In the genomic region with DNA sequence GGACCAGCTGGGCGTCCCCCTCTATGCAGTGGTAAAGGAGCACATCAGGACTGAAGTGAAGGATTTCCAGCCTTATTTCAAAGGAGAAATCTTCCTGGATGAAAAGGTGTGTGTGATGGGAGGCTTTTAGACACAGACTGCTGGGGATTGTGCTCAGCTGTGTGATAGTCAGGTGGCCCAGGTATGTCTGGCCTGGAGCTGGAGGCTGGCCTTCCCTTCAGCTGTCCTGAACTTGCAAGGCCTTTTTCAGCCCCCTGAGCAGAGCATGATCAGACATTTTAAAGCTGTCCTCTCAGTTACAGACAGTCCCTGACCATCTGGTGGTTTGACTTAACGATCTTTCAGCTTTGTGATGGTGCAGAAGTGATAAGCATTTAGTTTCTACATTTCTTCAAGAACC, we compare ENCODE assay signal across 25 cellular contexts. TPM values are rescaled to one million over a fixed set of nuclear protein-coding genes. Genes with fewer than 3 reads are reported as not detected.
A peak's percentile ranks its signal among the peaks of the same experiment; 100 is the strongest.
DNase-seq lines count a peak whose midpoint lies in the region; ATAC-seq and TF ChIP-seq lines count a peak whose summit lies in the region.
"Had no signal": no experiment of that assay in that cellular context is flagged by ENCODE, and none has a peak within 500 bp of the region (broad histone marks: within the 10 kb centered on the region; RNA-seq: fewer than 3 reads in every experiment).

No MANE protein-coding gene starts in this region.

- H3K36me3 Mint-ChIP-seq in endothelial cell (ENCODE audit: low read depth, unreplicated experiment) (peaks cover 51% of the 10 kb centered on the region), type B pancreatic cell (peaks cover 50% of the 10 kb centered on the region)
- peaks cover 47 to 54% of the 10 kb centered on the region in 2 donors for H3K36me3 Mint-ChIP-seq in stimulated activated naive B cell treated with anti-CD40 and anti-IgM and Interleukin-4, amounts not matched to agents 10 μg/mL and 1 μg/mL and 100 μg/mL, for 72 hours

- H3K4me1 Mint-ChIP-seq in endothelial cell (ENCODE audit: unreplicated experiment) = peaks cover 18% of the 10 kb centered on the region
- peaks cover 5% of the 10 kb centered on the region for H3K4me1 Mint-ChIP-seq in type B pancreatic cell (ENCODE audit: unreplicated experiment)
- peaks cover 14 to 32% of the 10 kb centered on the region in 2 donors for H3K4me1 Mint-ChIP-seq in stimulated activated naive B cell treated with anti-CD40 and anti-IgM and Interleukin-4, amounts not matched to agents 10 μg/mL and 1 μg/mL and 100 μg/mL, for 72 hours
- H3K4me1 Mint-ChIP-seq: CD4-positive, alpha-beta memory T cell; CD4-positive, CD25-positive, alpha-beta regulatory T cell; CD8-positive, alpha-beta memory T cell had no signal

- H3K4me3 Mint-ChIP-seq in endothelial cell (ENCODE audit: unreplicated experiment) (peak overlapping the region; percentile 38), type B pancreatic cell (no peak overlapping the region)
- H3K4me3 Mint-ChIP-seq in stimulated activated naive B cell treated with anti-CD40 and anti-IgM and Interleukin-4, amounts not matched to agents 10 μg/mL and 1 μg/mL and 100 μg/mL, for 72 hours = no peak overlapping the region
- H3K4me3 Mint-ChIP-seq: CD14-positive monocyte; CD4-positive, alpha-beta memory T cell; CD4-positive, CD25-positive, alpha-beta regulatory T cell; CD8-positive, alpha-beta memory T cell had no signal

- H3K36me3 ChIP-seq in WERI-Rb-1 = peaks cover 90% of the 10 kb centered on the region

- no peaks in the 10 kb centered on the region for H3K9me3 ChIP-seq in WERI-Rb-1 (ENCODE audit: severe bottlenecking)
- H3K9me3 ChIP-seq: BE2C, BLaER1 had no signal

- DNase-seq in NCI-H82 (lab: John Stamatoyannopoulos, UW) = peak; percentile 27
- DNase-seq in NCI-H82 treated with DMSO at 0.1 percent for 48 hours (lab: John Stamatoyannopoulos, UW; ENCODE audit: unreplicated experiment) = no peak
- peak; percentile 74 for DNase-seq in WERI-Rb-1
- no peak for DNase-seq in endothelial cell (ENCODE audit: low spot score)
- peak; percentile 55 for DNase-seq in mesenteric fat pad (ENCODE audit: low spot score)
- DNase-seq in type B pancreatic cell (ENCODE audit: extremely low spot score, unreplicated experiment) = no peak
- DNase-seq in stimulated activated naive B cell treated with anti-CD40 and anti-IgM and Interleukin-4, amounts not matched to agents 10 μg/mL and 1 μg/mL and 100 μg/mL, for 72 hours = no peak
- DNase-seq: 8988T; ACHN; BE2C; C1 segment of cervical spinal cord; CD4-positive, alpha-beta memory T cell; CD4-positive, CD25-positive, alpha-beta regulatory T cell; CD8-positive, alpha-beta memory T cell; COR-L47; DMS153; DMS53; DMS79; DND-41; EL; GDM1 had no signal

- H3K27me3 Mint-ChIP-seq in endothelial cell (ENCODE audit: unreplicated experiment) = peaks cover 4% of the 10 kb centered on the region
- no peaks in the 10 kb centered on the region for H3K27me3 Mint-ChIP-seq in type B pancreatic cell
- no peaks in the 10 kb centered on the region for H3K27me3 Mint-ChIP-seq in stimulated activated naive B cell treated with anti-CD40 and anti-IgM and Interleukin-4, amounts not matched to agents 10 μg/mL and 1 μg/mL and 100 μg/mL, for 72 hours
- H3K27me3 Mint-ChIP-seq: CD4-positive, alpha-beta memory T cell had no signal

- H3K9me3 Mint-ChIP-seq in endothelial cell (ENCODE audit: unreplicated experiment) (no peaks in the 10 kb centered on the region), type B pancreatic cell (no peaks in the 10 kb centered on the region)
- H3K9me3 Mint-ChIP-seq in stimulated activated naive B cell treated with anti-CD40 and anti-IgM and Interleukin-4, amounts not matched to agents 10 μg/mL and 1 μg/mL and 100 μg/mL, for 72 hours = no peaks in the 10 kb centered on the region
- H3K9me3 Mint-ChIP-seq: CD14-positive monocyte; CD4-positive, alpha-beta memory T cell; CD4-positive, CD25-positive, alpha-beta regulatory T cell; CD8-positive, alpha-beta memory T cell had no signal

- H3K27ac Mint-ChIP-seq in endothelial cell (ENCODE audit: unreplicated experiment) (no peak overlapping the region), type B pancreatic cell (no peak overlapping the region)
- H3K27ac Mint-ChIP-seq in stimulated activated naive B cell treated with anti-CD40 and anti-IgM and Interleukin-4, amounts not matched to agents 10 μg/mL and 1 μg/mL and 100 μg/mL, for 72 hours = no peak overlapping the region
- H3K27ac Mint-ChIP-seq: CD4-positive, alpha-beta memory T cell; CD4-positive, CD25-positive, alpha-beta regulatory T cell had no signal

- no peak for ATAC-seq in stimulated activated naive B cell treated with anti-CD40 and anti-IgM and Interleukin-4, amounts not matched to agents 10 μg/mL and 1 μg/mL and 100 μg/mL, for 72 hours (replicated peaks)
- no peak for ATAC-seq in GM19467 (IDR thresholded peaks at IDR 0.05; ENCODE audit: unreplicated experiment)
- ATAC-seq: GM12878 had no signal

- peak overlapping the region; percentile 82 for H3K27ac ChIP-seq in WERI-Rb-1
- H3K27ac ChIP-seq: BLaER1 had no signal

- no peaks in the 10 kb centered on the region for H3K27me3 ChIP-seq in WERI-Rb-1 (ENCODE audit: insufficient read depth, low read depth, severe bottlenecking)
- H3K27me3 ChIP-seq: BE2C, BLaER1 had no signal

- no peak overlapping the region for H3K4me3 ChIP-seq in WERI-Rb-1 (ENCODE audit: low read depth, low read length)
- H3K4me3 ChIP-seq: BLaER1, GM12878 had no signal

- no peak for TF ChIP-seq CTCF in WERI-Rb-1 (IDR thresholded peaks at IDR 0.05; ENCODE audit: low read depth, low read length)
- no peak for TF ChIP-seq CTCF in endothelial cell (IDR thresholded peaks at IDR 0.05; ENCODE audit: unreplicated experiment)
- no peak for TF ChIP-seq CTCF in type B pancreatic cell (conservative IDR thresholded peaks at IDR 0.05)

RNA-seq across cellular contexts. Expression of a gene that starts 17.6 kb away (rescaled TPM):
- total RNA-seq in endothelial cell (ENCODE audit: unreplicated experiment) (147 TPM), mesenteric fat pad (500 TPM), type B pancreatic cell (ENCODE audit: low replicate concordance) (73.5 and 89.2 TPM in 2 replicates)

RNA-seq across cellular contexts. Expression of a gene that starts 28.2 kb away (rescaled TPM):
- total RNA-seq in endothelial cell (ENCODE audit: unreplicated experiment) (147 TPM), mesenteric fat pad (177 TPM), type B pancreatic cell (ENCODE audit: low replicate concordance) (111 and 159 TPM in 2 replicates)

Comparison
In these comparisons a context has a peak if more than half of its experiments do, and no peak if none do; other contexts are left out.
1. DNase-seq: peak in NCI-H82 (single experiment), WERI-Rb-1 (single experiment) and mesenteric fat pad (single experiment); none in NCI-H82 treated with DMSO at 0.1 percent for 48 hours (single experiment), endothelial cell (single experiment), type B pancreatic cell (single experiment) and stimulated activated naive B cell treated with anti-CD40 and anti-IgM and Interleukin-4, amounts not matched to agents 10 μg/mL and 1 μg/mL and 100 μg/mL, for 72 hours (single experiment).